ENCODE assay signal across 8 cellular contexts in the genomic region with DNA sequence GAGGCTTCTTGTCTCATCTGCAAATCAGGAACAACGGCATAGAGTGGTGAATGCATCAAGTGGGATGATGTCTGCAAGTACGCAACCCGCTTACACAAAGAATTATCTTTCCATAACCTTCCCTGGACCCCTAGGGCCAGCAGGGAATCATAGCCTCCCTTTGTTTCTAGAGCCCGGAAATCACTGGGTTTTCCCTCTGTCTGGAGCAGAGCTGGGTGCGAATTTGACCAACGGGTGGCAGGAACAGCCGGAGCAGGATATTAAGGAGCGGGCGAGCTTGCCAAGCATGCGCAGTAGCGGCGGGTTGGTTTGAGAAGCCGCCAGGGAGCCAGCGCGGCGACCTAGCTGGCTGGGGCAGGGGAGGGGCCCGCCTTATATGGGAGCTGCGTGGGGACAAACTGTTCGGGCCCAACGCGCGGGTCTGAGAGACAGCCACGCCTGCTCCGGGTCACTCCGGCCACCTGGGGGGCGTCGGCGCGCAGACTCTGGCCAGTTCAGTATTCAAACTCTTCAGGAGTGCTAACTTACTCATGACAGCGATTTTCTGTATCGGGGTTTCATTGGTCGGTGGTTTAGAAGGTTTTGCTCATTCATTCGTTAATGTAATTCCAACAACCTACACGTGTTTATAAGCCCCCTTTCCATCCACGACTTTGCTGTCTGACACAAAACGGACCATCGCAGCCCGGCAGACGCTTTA. TPM values are rescaled to one million over a fixed set of nuclear protein-coding genes. Genes with fewer than 3 reads are reported as not detected.
DNase-seq lines count a peak whose midpoint lies in the region; ATAC-seq and TF ChIP-seq lines count a peak whose summit lies in the region.

No MANE protein-coding gene starts in this region.

- H3K36me3 ChIP-seq in Peyer's patch, result no peaks in the 10 kb centered on the region

- peak; percentile 52 for DNase-seq in CD14-positive monocyte (ENCODE audit: low spot score)
- DNase-seq in Peyer's patch, result peak; percentile 73 to 94 (median 93)
- peak; percentile 79 for DNase-seq in fibroblast of pulmonary artery (ENCODE audit: low read depth)
- DNase-seq in natural killer cell, result peak; percentile 64
- DNase-seq in stimulated activated effector memory CD8-positive, alpha-beta T cell treated with anti-CD3 and anti-CD28 coated beads, Interleukin-12 subunit alpha, Interleukin-12 subunit beta, amount 100 ng/mL, for 72 hours (ENCODE audit: low spot score in 2 of 2), result peak; percentile 57 to 85

- H3K9me3 Mint-ChIP-seq in CD14-positive monocyte, result peaks cover 0 to 3% (median 0%) of the 10 kb centered on the region in 7 donors
- no peaks in the 10 kb centered on the region for H3K9me3 Mint-ChIP-seq in activated T-helper 17 cell treated with anti-CD3 and anti-CD28 coated beads, Interleukin-2, amount 50 U/mL, for 72 hours
- no peaks in the 10 kb centered on the region for H3K9me3 Mint-ChIP-seq in natural killer cell
- H3K9me3 Mint-ChIP-seq in stimulated activated effector memory CD8-positive, alpha-beta T cell treated with anti-CD3 and anti-CD28 coated beads, Interleukin-12 subunit alpha, Interleukin-12 subunit beta, amount 100 ng/mL, for 72 hours, result no peaks in the 10 kb centered on the region

- peaks cover 36% of the 10 kb centered on the region for H3K4me1 Mint-ChIP-seq in CD14-positive monocyte
- peaks cover 14% of the 10 kb centered on the region for H3K4me1 Mint-ChIP-seq in activated T-helper 17 cell treated with anti-CD3 and anti-CD28 coated beads, Interleukin-2, amount 50 U/mL, for 72 hours
- H3K4me1 Mint-ChIP-seq in natural killer cell, result peaks cover 15 to 46% of the 10 kb centered on the region in 2 donors
- H3K4me1 Mint-ChIP-seq in stimulated activated effector memory CD8-positive, alpha-beta T cell treated with anti-CD3 and anti-CD28 coated beads, Interleukin-12 subunit alpha, Interleukin-12 subunit beta, amount 100 ng/mL, for 72 hours, result peaks cover 24% of the 10 kb centered on the region

- H3K4me3 Mint-ChIP-seq in CD14-positive monocyte (peak overlapping the region; percentile 86 to 94), natural killer cell (peak overlapping the region; percentile 85)
- peak overlapping the region; percentile 98 for H3K4me3 Mint-ChIP-seq in activated T-helper 17 cell treated with anti-CD3 and anti-CD28 coated beads, Interleukin-2, amount 50 U/mL, for 72 hours
- H3K4me3 Mint-ChIP-seq in stimulated activated effector memory CD8-positive, alpha-beta T cell treated with anti-CD3 and anti-CD28 coated beads, Interleukin-12 subunit alpha, Interleukin-12 subunit beta, amount 100 ng/mL, for 72 hours, result peak overlapping the region; percentile 80

- intact Hi-C loops in CD14-positive monocyte (cut with micrococcal nuclease), result loop anchor here in 1 of 2 donors (2.0 kb wide), 1 partner anchor 154 kb away; no protein-coding TSS in a partner anchor
- intact Hi-C loops in natural killer cell (cut with micrococcal nuclease), result loop anchor here (5.0 kb wide), 1 partner anchor 157 kb away; a partner anchor contains a TSS

- peaks cover 0 to 4% (median 0%) of the 10 kb centered on the region in 3 donors for H3K27me3 Mint-ChIP-seq in CD14-positive monocyte (ENCODE audit: low read depth in 3 of 3)
- H3K27me3 Mint-ChIP-seq in activated T-helper 17 cell treated with anti-CD3 and anti-CD28 coated beads, Interleukin-2, amount 50 U/mL, for 72 hours, result no peaks in the 10 kb centered on the region
- H3K27me3 Mint-ChIP-seq in natural killer cell (ENCODE audit: low read depth in 2 of 2), result peaks cover 2 to 12% of the 10 kb centered on the region in 2 donors

- H3K27me3 ChIP-seq in Peyer's patch, result no peaks in the 10 kb centered on the region

- peak overlapping the region; percentile 27 to 79 (median 62) for H3K27ac ChIP-seq in Peyer's patch

- H3K27ac Mint-ChIP-seq in CD14-positive monocyte (peak overlapping the region in 6 of 7 donors; percentile 36 to 79 (median 63)), natural killer cell (peak overlapping the region in 1 of 2 donors; percentile 80)
- H3K27ac Mint-ChIP-seq in activated T-helper 17 cell treated with anti-CD3 and anti-CD28 coated beads, Interleukin-2, amount 50 U/mL, for 72 hours, result peak overlapping the region; percentile 92
- H3K27ac Mint-ChIP-seq in stimulated activated effector memory CD8-positive, alpha-beta T cell treated with anti-CD3 and anti-CD28 coated beads, Interleukin-12 subunit alpha, Interleukin-12 subunit beta, amount 100 ng/mL, for 72 hours, result peak overlapping the region; percentile 86

- TF ChIP-seq POLR2A in Peyer's patch (IDR thresholded peaks at IDR 0.05), result peak; percentile 13 to 55

- peak overlapping the region; percentile 45 to 61 (median 50) for H3K4me3 ChIP-seq in Peyer's patch
- peak overlapping the region; percentile 52 for H3K4me3 ChIP-seq in fibroblast of pulmonary artery (replicated peaks; ENCODE audit: low read depth, low read length)

- no peaks in the 10 kb centered on the region for H3K9me3 ChIP-seq in Peyer's patch

- no peaks in the 10 kb centered on the region for H3K36me3 Mint-ChIP-seq in CD14-positive monocyte
- no peaks in the 10 kb centered on the region for H3K36me3 Mint-ChIP-seq in activated T-helper 17 cell treated with anti-CD3 and anti-CD28 coated beads, Interleukin-2, amount 50 U/mL, for 72 hours (ENCODE audit: low read depth)
- no peaks in the 10 kb centered on the region for H3K36me3 Mint-ChIP-seq in natural killer cell
- peaks cover 6% of the 10 kb centered on the region for H3K36me3 Mint-ChIP-seq in stimulated activated effector memory CD8-positive, alpha-beta T cell treated with anti-CD3 and anti-CD28 coated beads, Interleukin-12 subunit alpha, Interleukin-12 subunit beta, amount 100 ng/mL, for 72 hours

- TF ChIP-seq CTCF in CD14-positive monocyte (IDR thresholded peaks at IDR 0.05), result no peak
- peak in 3 of 6 experiments; percentile 5 to 8 (median 7) for TF ChIP-seq CTCF in Peyer's patch (IDR thresholded peaks at IDR 0.05)
- no peak for TF ChIP-seq CTCF in fibroblast of pulmonary artery (IDR thresholded peaks at IDR 0.05; ENCODE audit: low read length, missing control alignments)
- no peak for TF ChIP-seq CTCF in natural killer cell (IDR thresholded peaks at IDR 0.05)

- H3K4me1 ChIP-seq in Peyer's patch, result peaks cover 0 to 54% (median 1%) of the 10 kb centered on the region in 4 donors

- ATAC-seq in GM19372 (IDR thresholded peaks at IDR 0.05; ENCODE audit: low read depth, unreplicated experiment) (peak; percentile 61), HG03558 (IDR thresholded peaks at IDR 0.05; ENCODE audit: extremely low read depth, unreplicated experiment) (peak; percentile 51), natural killer cell (peak; percentile 59 to 76 (median 72))
- peak; percentile 74 for ATAC-seq in activated T-helper 17 cell treated with anti-CD3 and anti-CD28 coated beads, Interleukin-2, amount 50 U/mL, for 72 hours (replicated peaks)
- peak; percentile 82 for ATAC-seq in stimulated activated effector memory CD8-positive, alpha-beta T cell treated with anti-CD3 and anti-CD28 coated beads, Interleukin-12 subunit alpha, Interleukin-12 subunit beta, amount 100 ng/mL, for 72 hours

RNA-seq across cellular contexts. Expression of a gene that starts 1.6 kb away (rescaled TPM):
- polyA plus RNA-seq in CD14-positive monocyte, result 1 to 10 TPM in 1 of 2 donors, under 1 TPM in 1; 0.89 to 2.8 TPM
- total RNA-seq in Peyer's patch, result 100 to 1,000 TPM in 1 of 4 donors, 10 to 100 TPM in 3; 70.5 to 169 (median 80.2) TPM
- total RNA-seq in activated T-helper 17 cell treated with anti-CD3 and anti-CD28 coated beads, Interleukin-2, amount 50 U/mL, for 72 hours, result 1 to 10 TPM; 6.9 to 9.8 TPM
- total RNA-seq in natural killer cell, result 10 to 100 TPM in 1 of 3 donors, 1 to 10 TPM in 2; 3.9 to 11.8 (median 9.2) TPM

Comparison
In these comparisons a context has a peak if more than half of its experiments do, and no peak if none do; other contexts are left out.
1. Peak in every context shown above with its lines: DNase-seq, ATAC-seq, H3K4me3 ChIP-seq and H3K27ac ChIP-seq.
2. RNA of a gene that starts 1.6 kb away (total RNA-seq): 70.5 to 169 TPM in Peyer's patch; 6.9 to 9.8 TPM in activated T-helper 17 cell treated with anti-CD3 and anti-CD28 coated beads, Interleukin-2, amount 50 U/mL, for 72 hours and 3.9 to 11.8 TPM in natural killer cell; every median in the first group is over 4 times any median in the second.